8 cellular contexts compared by ENCODE assay signal in genomic region chr9:137044502-137045177, GRCh38. TPM values are rescaled to one million over a fixed set of nuclear protein-coding genes. Genes with fewer than 3 reads are reported as not detected.
DNase-seq lines count a peak whose midpoint lies in the region; ATAC-seq and TF ChIP-seq lines count a peak whose summit lies in the region.

No MANE protein-coding gene starts in this region.

- TF ChIP-seq CTCF in left ventricle myocardium inferior (IDR thresholded peaks at IDR 0.05; ENCODE audit: borderline replicate concordance), result no peak

- peak overlapping the region; percentile 38 to 77 (median 61) for H3K9ac ChIP-seq in skeletal muscle tissue (ENCODE audit: low read depth in 1 of 3, low read length in 3 of 3)

- 0 out of 3 replicates have a peak, but pooled peaks have one; percentile 2 for ATAC-seq in SK-N-SH treated with all-trans-retinoic acid at 6 μM for 48 hours

- peaks cover 30% of the 10 kb centered on the region for H3K27me3 ChIP-seq in left ventricle myocardium inferior (ENCODE audit: low read depth)
- peaks cover 24 to 48% (median 47%) of the 10 kb centered on the region in 3 donors for H3K27me3 ChIP-seq in skeletal muscle tissue (ENCODE audit: control insufficient read depth in 3 of 3, insufficient read depth in 3 of 3, low read length in 3 of 3)

- H3K27ac ChIP-seq in left ventricle myocardium inferior (replicated peaks), result peak overlapping the region; percentile 93
- peak overlapping the region; percentile 56 for H3K27ac ChIP-seq in skeletal muscle tissue (ENCODE audit: low read depth, low read length)

- intact Hi-C loops in left ventricle myocardium inferior (cut with micrococcal nuclease), result no loop called here

- H3K9me3 ChIP-seq in left ventricle myocardium inferior (replicated peaks) (no peaks in the 10 kb centered on the region), skeletal muscle tissue (ENCODE audit: control insufficient read depth in 3 of 3, low read length in 3 of 3) (no peaks in the 10 kb centered on the region)

- H3K4me3 ChIP-seq in left ventricle myocardium inferior, result peak overlapping the region; percentile 80
- H3K4me3 ChIP-seq in skeletal muscle tissue (ENCODE audit: low read length in 3 of 3), result peak overlapping the region; percentile 63 to 74 (median 65)

- H3K4me1 ChIP-seq in left ventricle myocardium inferior (peaks cover 69% of the 10 kb centered on the region), skeletal muscle tissue (ENCODE audit: control insufficient read depth in 3 of 3, insufficient read depth in 3 of 3, low read length in 3 of 3) (peaks cover 27 to 39% (median 31%) of the 10 kb centered on the region in 3 donors)

- DNase-seq in NCI-H82 (lab: John Stamatoyannopoulos, UW) (peak; percentile 43), NCI-H82 treated with DMSO at 0.1 percent for 48 hours (lab: John Stamatoyannopoulos, UW; ENCODE audit: unreplicated experiment) (no peak), left ventricle myocardium inferior (no peak), NCI-H1694 treated with DMSO at 0.1 percent for 48 hours (lab: John Stamatoyannopoulos, UW) (no peak)
- no peak for DNase-seq in stimulated activated naive CD4-positive, alpha-beta T cell treated with Interleukin-2 at 50 U/mL for 16 hours (lab: John Stamatoyannopoulos, UW)
- DNase-seq in stimulated activated CD4-positive, alpha-beta T cell treated with anti-CD3 and anti-CD28 coated beads, Interleukin-1b, Interleukin-23, amount 100 ng/mL, for 48 hours, result no peak

- H3K36me3 ChIP-seq in left ventricle myocardium inferior (peaks cover 24% of the 10 kb centered on the region), skeletal muscle tissue (ENCODE audit: control insufficient read depth in 3 of 3, insufficient read depth in 3 of 3, low read length in 3 of 3) (peaks cover 0 to 5% (median 2%) of the 10 kb centered on the region in 3 donors)

TF ChIP-seq in SK-N-SH treated with all-trans-retinoic acid at 6 μM for 48 hours, 23 proteins besides CTCF, POLR2A, EP300 and RAD21:
- TF ChIP-seq TOX (CRISPR knock-in tag; IDR thresholded peaks at IDR 0.05; ENCODE audit: borderline replicate concordance), result no peak
- TF ChIP-seq CREB5 (CRISPR knock-in tag; IDR thresholded peaks at IDR 0.05; ENCODE audit: low read depth), result no peak
TF ChIP-seq in SK-N-SH treated with all-trans-retinoic acid at 6 μM for 48 hours: peak in this region for 0.

RNA-seq across cellular contexts. Expression of gene NPDC1, which starts 1.3 kb away (rescaled TPM):
- total RNA-seq in left ventricle myocardium inferior (63.9 TPM), skeletal muscle tissue (5.7 TPM)

RNA-seq across cellular contexts. Expression of gene ENTPD2, which starts 9.2 kb away (rescaled TPM):
- 1.5 TPM for total RNA-seq in left ventricle myocardium inferior
- total RNA-seq in skeletal muscle tissue, result 5.2 TPM

RNA-seq across cellular contexts. Expression of gene FUT7, which starts 12.8 kb away (rescaled TPM):
- total RNA-seq in left ventricle myocardium inferior (not detected), skeletal muscle tissue (not detected)

RNA-seq across cellular contexts. Expression of gene ABCA2, which starts 16.6 kb away (rescaled TPM):
- total RNA-seq in left ventricle myocardium inferior, result 29.9 TPM
- 5.2 TPM for total RNA-seq in skeletal muscle tissue

RNA-seq across cellular contexts. Expression of gene SAPCD2, which starts 25.7 kb away (rescaled TPM):
- total RNA-seq in left ventricle myocardium inferior (0.25 TPM), skeletal muscle tissue (1.0 TPM)
